ENCODE assay signal across 19 cellular contexts in genomic region chr5:121757753-121758152, GRCh38.
"Had no signal": no experiment of that assay in that cellular context is flagged by ENCODE, and none has a peak within 500 bp of the region (broad histone marks: within the 10 kb centered on the region; RNA-seq: fewer than 3 reads in every experiment).

No MANE protein-coding gene starts in this region.

- FAIRE-seq: RCC 7860 had no signal

- H3K9me3 ChIP-seq: SJSA1 had no signal

- DNase-seq: Karpas-422, KG1, MM.1S, NCI-H1092 treated with DMSO at 0.1 percent for 48 hours, NCI-H1436, NCI-H187, NCI-H2029, NCI-H2081 treated with DMSO at 0.1 percent for 48 hours, NCI-H2171, NCI-H524, NCI-H526 treated with DMSO at 0.1 percent for 48 hours, NCI-H774, Right ventricle myocardium superior, RPMI8226, SIG-M5, SW 1271 had no signal

- H3K4me3 ChIP-seq: SJSA1, SK-N-MC had no signal

- H3K27ac ChIP-seq: SJSA1, SK-N-MC had no signal

- H3K36me3 ChIP-seq: SJSA1 had no signal

- H3K4me1 ChIP-seq: SJSA1 had no signal
